ENCODE assay signal across 21 cellular contexts in genomic region chr5:140040358-140040757, GRCh38. TPM values are rescaled to one million over a fixed set of nuclear protein-coding genes. Genes with fewer than 3 reads are reported as not detected.
A peak's percentile ranks its signal among the peaks of the same experiment; 100 is the strongest.
DNase-seq lines count a peak whose midpoint lies in the region; ATAC-seq and TF ChIP-seq lines count a peak whose summit lies in the region.
"Had no signal": no experiment of that assay in that cellular context is flagged by ENCODE, and none has a peak within 500 bp of the region (broad histone marks: within the 10 kb centered on the region; RNA-seq: fewer than 3 reads in every experiment).

No MANE protein-coding gene starts in this region.

- TF ChIP-seq CTCF in BE2C (IDR thresholded peaks at IDR 0.05; ENCODE audit: low read depth, low read length) (no peak), HEK293 (tag by site-specific recombination; IDR thresholded peaks at IDR 0.05) (no peak), brain (conservative IDR thresholded peaks at IDR 0.05) (no peak), neural crest cell (conservative IDR thresholded peaks at IDR 0.05) (no peak)

- DNase-seq in BE2C: no peak
- DNase-seq in neural crest cell (ENCODE audit: low read depth, low spot score): no peak
- no peak for DNase-seq in occipital lobe (lab: John Stamatoyannopoulos, UW)
- DNase-seq in activated effector memory CD4-positive, alpha-beta T cell treated with Interleukin-2 at 50 U/mL for 16 hours: no peak
- no peak for DNase-seq in activated CD4-positive, alpha-beta T cell treated with anti-CD3 and anti-CD28 coated beads for 1 hour
- DNase-seq: activated CD4-positive, alpha-beta memory T cell treated with anti-CD3 and anti-CD28 coated beads for 36 hours; activated naive CD4-positive, alpha-beta T cell treated with anti-CD3 and anti-CD28 coated beads for 36 hours; DMS 273 treated with DMSO at 0.1 percent for 48 hours; foreskin melanocyte; NCI-H1092 treated with DMSO at 0.1 percent for 48 hours; NCI-H510A; SHP77 had no signal

- no peaks in the 10 kb centered on the region for H3K36me3 Mint-ChIP-seq in brain
- H3K36me3 Mint-ChIP-seq in neural crest cell (ENCODE audit: low read depth): no peaks in the 10 kb centered on the region
- H3K36me3 Mint-ChIP-seq: activated CD4-positive, alpha-beta memory T cell treated with anti-CD3 and anti-CD28 coated beads for 36 hours had no signal

- H3K27ac Mint-ChIP-seq in brain (peak overlapping the region in 2 of 5 experiments; percentile 86 to 93), neural crest cell (ENCODE audit: unreplicated experiment) (no peak overlapping the region)
- H3K27ac Mint-ChIP-seq: activated CD4-positive, alpha-beta memory T cell treated with anti-CD3 and anti-CD28 coated beads for 36 hours; activated naive CD4-positive, alpha-beta T cell treated with anti-CD3 and anti-CD28 coated beads for 36 hours; CD14-positive monocyte; dendritic cell treated with granulocyte-macrophage colony-stimulating factor and Interleukin-4, amounts not matched to agents 40 ng/mL and 50 ng/mL, for 4 days; natural killer cell treated with Interleukin-12 subunit alpha and Interleukin-12 subunit beta and Interleukin-15 and Interleukin-18, amount 100 ng/mL, for 72 hours; T-helper 1 cell treated with Interleukin-12 subunit alpha and Interleukin-12 subunit beta and Interleukin-4 antibody, amounts not matched to agents 30 μg/mL and 1 μg/mL, for 36 hours had no signal

- H3K27ac ChIP-seq in HEK293 (ENCODE audit: extremely low read depth, low read depth, low read length): no peak overlapping the region
- H3K27ac ChIP-seq: epithelial cell of prostate had no signal

- no peaks in the 10 kb centered on the region for H3K9me3 ChIP-seq in BE2C
- H3K9me3 ChIP-seq in HEK293 (ENCODE audit: control insufficient read depth, insufficient read depth, low read depth, low read length): no peaks in the 10 kb centered on the region

- H3K4me1 Mint-ChIP-seq in brain: peaks cover 49% of the 10 kb centered on the region
- peaks cover 23% of the 10 kb centered on the region for H3K4me1 Mint-ChIP-seq in neural crest cell

- ATAC-seq in GM18909 (IDR thresholded peaks at IDR 0.05; ENCODE audit: poor library complexity, unreplicated experiment): no peak
- ATAC-seq: K562; natural killer cell treated with Interleukin-12 subunit alpha and Interleukin-12 subunit beta and Interleukin-15 and Interleukin-18, amount 100 ng/mL, for 72 hours had no signal

- POLR2A ChIA-PET in HEK293 (lab: Yijun Ruan, JAX): no interaction called here

- peaks cover 80% of the 10 kb centered on the region for H3K27me3 Mint-ChIP-seq in brain
- H3K27me3 Mint-ChIP-seq in neural crest cell (ENCODE audit: low read depth): peaks cover 89% of the 10 kb centered on the region

- H3K9me3 Mint-ChIP-seq in brain: no peaks in the 10 kb centered on the region
- H3K9me3 Mint-ChIP-seq in neural crest cell: no peaks in the 10 kb centered on the region
- H3K9me3 Mint-ChIP-seq: activated CD4-positive, alpha-beta memory T cell treated with anti-CD3 and anti-CD28 coated beads for 36 hours; activated naive CD4-positive, alpha-beta T cell treated with anti-CD3 and anti-CD28 coated beads for 36 hours; dendritic cell treated with granulocyte-macrophage colony-stimulating factor and Interleukin-4, amounts not matched to agents 40 ng/mL and 50 ng/mL, for 4 days; natural killer cell treated with Interleukin-12 subunit alpha and Interleukin-12 subunit beta and Interleukin-15 and Interleukin-18, amount 100 ng/mL, for 72 hours; T-helper 1 cell treated with Interleukin-12 subunit alpha and Interleukin-12 subunit beta and Interleukin-4 antibody, amounts not matched to agents 30 μg/mL and 1 μg/mL, for 36 hours had no signal

- H3K27me3 ChIP-seq in BE2C: no peaks in the 10 kb centered on the region

- H3K4me3 ChIP-seq in BE2C (ENCODE audit: low read depth, low read length) (peak overlapping the region; percentile 90), HEK293 (ENCODE audit: low read depth, low read length) (no peak overlapping the region)
- H3K4me3 ChIP-seq: K562 had no signal

- CTCF ChIA-PET in HEK293 (lab: Yijun Ruan, JAX): interaction anchor here (0.8 to 4.8 kb wide), 7 partner anchors 8 to 120 kb away, joined by 3 to 35 read pairs (median 4); no protein-coding TSS in a partner anchor

- H3K4me1 ChIP-seq in BE2C (peaks cover 19% of the 10 kb centered on the region), HEK293 (ENCODE audit: control insufficient read depth, insufficient read depth, low read length) (peaks cover 19% of the 10 kb centered on the region)

- H3K36me3 ChIP-seq in BE2C: no peaks in the 10 kb centered on the region
- H3K36me3 ChIP-seq in HEK293 (ENCODE audit: control insufficient read depth in 2 of 2, insufficient read depth in 1 of 2, low read length in 2 of 2): no peaks in the 10 kb centered on the region

- H3K4me3 Mint-ChIP-seq in brain: peak overlapping the region; percentile 30 to 93 (median 88)
- H3K4me3 Mint-ChIP-seq in neural crest cell: peak overlapping the region; percentile 29
- H3K4me3 Mint-ChIP-seq: activated CD4-positive, alpha-beta memory T cell treated with anti-CD3 and anti-CD28 coated beads for 36 hours; activated naive CD4-positive, alpha-beta T cell treated with anti-CD3 and anti-CD28 coated beads for 36 hours; dendritic cell treated with granulocyte-macrophage colony-stimulating factor and Interleukin-4, amounts not matched to agents 40 ng/mL and 50 ng/mL, for 4 days; natural killer cell treated with Interleukin-12 subunit alpha and Interleukin-12 subunit beta and Interleukin-15 and Interleukin-18, amount 100 ng/mL, for 72 hours; T-helper 1 cell treated with Interleukin-12 subunit alpha and Interleukin-12 subunit beta and Interleukin-4 antibody, amounts not matched to agents 30 μg/mL and 1 μg/mL, for 36 hours had no signal

TF ChIP-seq in HEK293, 187 proteins besides CTCF, POLR2A, EP300 and RAD21:
- TF ChIP-seq ZNF433 (tag by site-specific recombination; IDR thresholded peaks at IDR 0.05; ENCODE audit: low read depth) (no peak), ZFP37 (tag by site-specific recombination; IDR thresholded peaks at IDR 0.05) (no peak), REST (tag by site-specific recombination; IDR thresholded peaks at IDR 0.05) (no peak), OSR2 (tag by site-specific recombination; IDR thresholded peaks at IDR 0.05) (0 out of 2 replicates have a peak, but pooled peaks have one; percentile 25), ZBTB48 (tag by site-specific recombination; IDR thresholded peaks at IDR 0.05) (peak; percentile 82), ZNF121 (tag by site-specific recombination; IDR thresholded peaks at IDR 0.05) (no peak)

RNA-seq across cellular contexts. Expression of gene NRG2, which starts 2.7 kb away (rescaled TPM):
- 36.0 TPM for polyA plus RNA-seq in BE2C (2012; ENCODE audit: insufficient read depth, insufficient read length, low read depth)
- polyA plus RNA-seq in brain (ENCODE audit: insufficient read depth, low read depth, low replicate concordance): 1.6 TPM
- 0.64 and 0.82 TPM in 2 replicates for total RNA-seq in neural crest cell
- 4.1 TPM for total RNA-seq in occipital lobe
- total RNA-seq: activated CD4-positive, alpha-beta memory T cell treated with anti-CD3 and anti-CD28 coated beads for 36 hours; activated naive CD4-positive, alpha-beta T cell treated with anti-CD3 and anti-CD28 coated beads for 36 hours; K562; natural killer cell treated with Interleukin-12 subunit alpha and Interleukin-12 subunit beta and Interleukin-15 and Interleukin-18, amount 100 ng/mL, for 72 hours had no signal
- polyA plus RNA-seq: CD14-positive monocyte, K562 had no signal
